Comparison of ENCODE assay signal across 19 cellular contexts in the genomic region with DNA sequence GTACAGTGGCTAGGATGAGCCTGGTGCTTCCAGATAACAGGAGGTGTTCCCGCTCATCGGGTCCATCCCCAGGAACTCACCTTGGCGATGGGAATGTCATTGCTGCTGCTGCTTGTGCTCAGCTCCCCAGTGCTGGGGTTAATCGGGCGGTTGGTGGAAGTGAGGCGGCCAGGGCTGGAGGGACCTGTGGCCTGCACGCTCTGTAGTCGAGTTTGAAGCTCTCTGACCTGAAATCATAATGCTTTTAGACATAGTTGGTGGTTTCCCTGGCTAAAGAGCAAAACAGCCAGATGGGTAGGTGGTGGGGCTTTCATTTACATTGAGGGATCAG.
"Had no signal": no experiment of that assay in that cellular context is flagged by ENCODE, and none has a peak within 500 bp of the region (broad histone marks: within the 10 kb centered on the region; RNA-seq: fewer than 3 reads in every experiment).

No MANE protein-coding gene starts in this region.

- H3K4me3 ChIP-seq: SJCRH30 had no signal

- ATAC-seq: activated T-cell treated with anti-CD3 and anti-CD28 coated beads, Interleukin-2, amount 50 U/mL, for 4 hours had no signal

- H3K27me3 ChIP-seq: SJCRH30 had no signal

- H3K9me3 ChIP-seq: SJCRH30 had no signal

- FAIRE-seq: astrocyte had no signal

- DNase-seq: activated B cell treated with CpG ODN at 0.5 μM for 24 hours; activated CD4-positive, alpha-beta memory T cell treated with anti-CD3 and anti-CD28 coated beads for 36 hours; activated CD4-positive, alpha-beta T cell treated with anti-CD3 and anti-CD28 coated beads for 1 hour; activated CD4-positive, alpha-beta T cell treated with anti-CD3 and anti-CD28 coated beads, Interleukin-2, amount 10 ng/mL, durations not matched to agents 7 days and 5 days; activated CD8-positive, alpha-beta memory T cell treated with anti-CD3 and anti-CD28 coated beads for 24 hours; activated effector memory CD4-positive, alpha-beta T cell treated with anti-CD3 and anti-CD28 coated beads, Interleukin-2, amount 50 U/mL, for 16 hours; activated naive CD4-positive, alpha-beta T cell treated with Interleukin-2 at 50 U/mL for 16 hours; activated T-cell treated with anti-CD3 and anti-CD28 coated beads, Interleukin-2, amount 50 U/mL, for 4 hours; amygdala; IMR-90; KG1; NCI-H1092; NCI-H1930; NCI-H2107; NCI-H345; NCI-H510A; NCI-H526 treated with DMSO at 0.1 percent for 48 hours; SJCRH30 had no signal

- H3K27ac ChIP-seq: SJCRH30 had no signal
